In genomic region chr4:87973283-87974169, GRCh38 we compare ENCODE assay signal across 8 cellular contexts. TPM values are rescaled to one million over a fixed set of nuclear protein-coding genes. Genes with fewer than 3 reads are reported as not detected.
DNase-seq lines count a peak whose midpoint lies in the region; ATAC-seq, FAIRE-seq and TF ChIP-seq lines count a peak whose summit lies in the region.

No MANE protein-coding gene starts in this region.

- H3K4me3 ChIP-seq in HepG2 (replicated peaks in 1 of 3; ENCODE audit: insufficient read depth in 1 of 3, low read depth in 2 of 3, low read length in 3 of 3) = peak overlapping the region in 2 of 3 experiments; percentile 24 to 26; a peak in 2 of 6 replicates

- peak; percentile 72 for FAIRE-seq in HepG2 (lab: Jason Lieb, UNC)

- intact Hi-C loops in Right ventricle myocardium inferior (cut with DNase I) (loop anchor here (1.0 to 10.0 kb wide), 3 partner anchors 61 to 299 kb away; no protein-coding TSS in a partner anchor), cardiac septum (cut with DNase I) (loop anchor here (1.0 to 10.0 kb wide), 2 partner anchors 120 to 299 kb away; no protein-coding TSS in a partner anchor), HepG2 (cut with micrococcal nuclease; ENCODE audit: unreplicated experiment) (loop anchor here (1.0 kb wide), 2 partner anchors 62 to 120 kb away; no protein-coding TSS in a partner anchor)

- no peaks in the 10 kb centered on the region for H4K20me1 ChIP-seq in HepG2 (ENCODE audit: insufficient read depth, low read length)

- H3K4me2 ChIP-seq in HepG2 (ENCODE audit: low read depth, low read length) = peak overlapping the region; percentile 72

- no peak for DNase-seq in Right ventricle myocardium inferior (ENCODE audit: missing footprints)
- DNase-seq in cardiac septum (ENCODE audit: low spot score) = no peak
- DNase-seq in NCI-H1048 (lab: John Stamatoyannopoulos, UW) = peak; percentile 30
- DNase-seq in SW480 (ENCODE audit: low spot score) = peak; percentile 52
- DNase-seq in dedifferentiated amniotic fluid mesenchymal stem cell (ENCODE audit: extremely low spot score) = peak; percentile 54
- DNase-seq in HepG2 (ENCODE audit: low spot score) = peak; percentile 63
- DNase-seq in stimulated activated CD8-positive, alpha-beta memory T cell treated with anti-CD3 and anti-CD28 coated beads, Interleukin-15, amount 100 ng/mL, for 1 hour (ENCODE audit: low read depth) = peak; percentile 10

- H3K27me3 ChIP-seq in HepG2 (ENCODE audit: control insufficient read depth in 1 of 2, insufficient read depth in 2 of 2, low read length in 2 of 2) = no peaks in the 10 kb centered on the region

- no peaks in the 10 kb centered on the region for H3K9me3 ChIP-seq in HepG2 (ENCODE audit: low read length)

- H3K27ac ChIP-seq in HepG2 (ENCODE audit: extremely low read length, insufficient read depth, low read length) = no peak overlapping the region

- no peak for TF ChIP-seq POLR2A in HepG2 (IDR thresholded peaks at IDR 0.05; ENCODE audit: insufficient read depth in 1 of 2, low read depth in 2 of 2, low read length in 2 of 2)

- BruUV-seq in HepG2 (replicated peaks; lab: Mats Ljungman, UMichigan) = no TSS peak

- CTCF ChIA-PET in HepG2 (lab: Yijun Ruan, JAX; ENCODE audit: low intra/inter-chr PET ratio, low total read pairs) = interaction anchor here (0.8 to 5.3 kb wide), 2 partner anchors 108 to 120 kb away, joined by 3 to 67 read pairs; no protein-coding TSS in a partner anchor

- TF ChIP-seq EP300 in HepG2 (IDR thresholded peaks at IDR 0.05; ENCODE audit: low read depth in 2 of 2, low read length in 2 of 2) = no peak
- 0 out of 2 replicates have a peak, but pooled peaks have one; percentile 17 for TF ChIP-seq EP300 in HepG2 (CRISPR knock-in tag; IDR thresholded peaks at IDR 0.05; ENCODE audit: borderline replicate concordance)

- H3K9ac ChIP-seq in HepG2 (ENCODE audit: insufficient read depth, low read depth, low read length) = peak overlapping the region; percentile 32

- H3K79me2 ChIP-seq in HepG2 (ENCODE audit: insufficient read depth, low read length) = peaks cover 15% of the 10 kb centered on the region

- WGBS in HepG2 (ENCODE audit: low lambda C conversion rate) = 35% methylated on average over 14 of the region's 14 CpGs

- in situ Hi-C loops in HepG2 (cut with HindIII; ENCODE audit: extremely low pct_ligation_motif_present, low pct_unique_long_range_greater_than_20kb) = no loop called here

- peak; percentile 73 for TF ChIP-seq RAD21 in HepG2 (CRISPR knock-in tag; IDR thresholded peaks at IDR 0.05)

- POLR2A ChIA-PET in HepG2 (lab: Yijun Ruan, JAX) = interaction anchor here (0.8 to 1.3 kb wide), 4 partner anchors 107 to 120 kb away, joined by 3 to 6 read pairs (median 4); no protein-coding TSS in a partner anchor

- no peaks in the 10 kb centered on the region for H3K36me3 ChIP-seq in HepG2 (replicated peaks in 1 of 2; ENCODE audit: control insufficient read depth in 1 of 2, insufficient read depth in 2 of 2, low read length in 2 of 2)

- ATAC-seq in Right ventricle myocardium inferior = peak; percentile 52
- ATAC-seq in HG02610 (IDR thresholded peaks at IDR 0.05; ENCODE audit: unreplicated experiment) = peak; percentile 84
- ATAC-seq in HepG2 = peak; percentile 77

- TF ChIP-seq CTCF in HepG2 (CRISPR knock-in tag; IDR thresholded peaks at IDR 0.05) = peak; percentile 79

- H2AFZ ChIP-seq in HepG2 (ENCODE audit: low read length) = peak overlapping the region; percentile 95

- H3K4me1 ChIP-seq in HepG2 (ENCODE audit: insufficient read depth, low read length) = peaks cover 64% of the 10 kb centered on the region

TF ChIP-seq in HepG2, 621 proteins besides CTCF, POLR2A, EP300 and RAD21 (continues in another document):
- TF ChIP-seq ZFY (CRISPR knock-in tag; IDR thresholded peaks at IDR 0.05) (no peak), TERF1 (CRISPR knock-in tag; IDR thresholded peaks at IDR 0.05) (no peak), GFI1 (CRISPR knock-in tag; IDR thresholded peaks at IDR 0.05; ENCODE audit: borderline replicate concordance) (0 out of 2 replicates have a peak, but pooled peaks have one; percentile 8), THAP11 (CRISPR knock-in tag; IDR thresholded peaks at IDR 0.05) (0 out of 2 replicates have a peak, but pooled peaks have one; percentile 9), KMT2B (CRISPR knock-in tag; IDR thresholded peaks at IDR 0.05) (0 out of 2 replicates have a peak, but pooled peaks have one; percentile 50), PHF8 (CRISPR knock-in tag; IDR thresholded peaks at IDR 0.05) (0 out of 2 replicates have a peak, but pooled peaks have one; percentile 23), TOPORS (CRISPR knock-in tag; IDR thresholded peaks at IDR 0.05) (no peak), ZNF577 (CRISPR knock-in tag; IDR thresholded peaks at IDR 0.05; ENCODE audit: borderline replicate concordance, low read depth) (no peak), GATAD1 (CRISPR knock-in tag; IDR thresholded peaks at IDR 0.05) (0 out of 2 replicates have a peak, but pooled peaks have one; percentile 4), SALL1 (CRISPR knock-in tag; IDR thresholded peaks at IDR 0.05) (no peak), POGZ (CRISPR knock-in tag; IDR thresholded peaks at IDR 0.05) (0 out of 2 replicates have a peak, but pooled peaks have one; percentile 23), SNAPC2 (CRISPR knock-in tag; IDR thresholded peaks at IDR 0.05) (no peak), DNMT1 (CRISPR knock-in tag; IDR thresholded peaks at IDR 0.05) (no peak), KAT7 (CRISPR knock-in tag; IDR thresholded peaks at IDR 0.05; ENCODE audit: borderline replicate concordance) (0 out of 2 replicates have a peak, but pooled peaks have one; percentile 38), ZMYM4 (CRISPR knock-in tag; IDR thresholded peaks at IDR 0.05) (no peak)

RNA-seq across cellular contexts. Expression of gene SPP1, which starts 2.0 kb away (rescaled TPM):
- total RNA-seq in Right ventricle myocardium inferior = 5.0 TPM
- total RNA-seq in cardiac septum = 20.9 TPM
- 418 and 788 TPM in 2 replicates for total RNA-seq in HepG2 (2016; rRNA removed; fragmentation: Illumina TruSeq; extraction: Trizol)
- 44.1 and 44.9 TPM in 2 replicates for total RNA-seq in HepG2 (2016; cell fraction: cytosol; rRNA removed; fragmentation: Illumina TruSeq; extraction: Trizol; ENCODE audit: low read depth)
- total RNA-seq in HepG2 (2016; cell fraction: insoluble cytoplasmic fraction; rRNA removed; fragmentation: Illumina TruSeq; extraction: Trizol) = 406 and 814 TPM in 2 replicates
- 68.4 and 71.3 TPM in 2 replicates for total RNA-seq in HepG2 (2016; cell fraction: membrane; rRNA removed; fragmentation: Illumina TruSeq; extraction: Trizol)
- total RNA-seq in HepG2 (2016; cell fraction: nucleus; rRNA removed; fragmentation: Illumina TruSeq; extraction: Trizol) = 642 and 705 TPM in 2 replicates
- 258 and 682 TPM in 2 replicates for polyA plus RNA-seq in HepG2 (2011; rRNA removed)
- 285 and 477 TPM in 2 replicates for polyA plus RNA-seq in HepG2 (2011; cell fraction: cytosol; rRNA removed)
- 82.2 and 146 TPM in 2 replicates for polyA plus RNA-seq in HepG2 (2011; cell fraction: nucleus; rRNA removed)
- polyA plus RNA-seq in HepG2 (2012) = 66.0 and 113 TPM in 2 replicates
- polyA plus RNA-seq in HepG2 (2016; cell fraction: cytosol; fragmentation: Illumina TruSeq; extraction: Trizol; ENCODE audit: low read depth) = 58.0 and 61.3 TPM in 2 replicates
- polyA plus RNA-seq in HepG2 (2016; cell fraction: insoluble cytoplasmic fraction; fragmentation: Illumina TruSeq; extraction: Trizol; ENCODE audit: low read depth) = 480 and 506 TPM in 2 replicates
- polyA plus RNA-seq in HepG2 (2016; cell fraction: membrane; fragmentation: Illumina TruSeq; extraction: Trizol; ENCODE audit: low read depth) = 68.7 and 70.1 TPM in 2 replicates
- polyA plus RNA-seq in HepG2 (2016; cell fraction: nucleus; fragmentation: Illumina TruSeq; extraction: Trizol; ENCODE audit: insufficient read depth, low read depth) = 1,156 and 1,237 TPM in 2 replicates
- 457 TPM in 1 of 2 replicates, not detected in the other for polyA minus RNA-seq in HepG2 (2011; rRNA and poly(A)+ RNA removed; ENCODE audit: low replicate concordance)
- 146 and 227 TPM in 2 replicates for polyA minus RNA-seq in HepG2 (2011; cell fraction: cytosol; rRNA and poly(A)+ RNA removed)
- 50.8 and 72.7 TPM in 2 replicates for polyA minus RNA-seq in HepG2 (2011; cell fraction: nucleus; rRNA and poly(A)+ RNA removed)

RNA-seq across cellular contexts. Expression of gene PKD2, which starts 33.9 kb away (rescaled TPM):
- total RNA-seq in Right ventricle myocardium inferior = 12.3 TPM
- 25.1 TPM for total RNA-seq in cardiac septum
- 4.6 and 9.1 TPM in 2 replicates for total RNA-seq in HepG2 (2016; rRNA removed; fragmentation: Illumina TruSeq; extraction: Trizol)
- total RNA-seq in HepG2 (2016; cell fraction: cytosol; rRNA removed; fragmentation: Illumina TruSeq; extraction: Trizol; ENCODE audit: low read depth) = 7.4 TPM in 2 replicates
- 5.6 and 10.8 TPM in 2 replicates for total RNA-seq in HepG2 (2016; cell fraction: insoluble cytoplasmic fraction; rRNA removed; fragmentation: Illumina TruSeq; extraction: Trizol)
- total RNA-seq in HepG2 (2016; cell fraction: membrane; rRNA removed; fragmentation: Illumina TruSeq; extraction: Trizol) = 3.7 and 5.3 TPM in 2 replicates
- total RNA-seq in HepG2 (2016; cell fraction: nucleus; rRNA removed; fragmentation: Illumina TruSeq; extraction: Trizol) = 16.9 and 18.7 TPM in 2 replicates
- polyA plus RNA-seq in HepG2 (2011; rRNA removed) = 5.3 and 5.6 TPM in 2 replicates
- 1.5 and 2.1 TPM in 2 replicates for polyA plus RNA-seq in HepG2 (2011; cell fraction: cytosol; rRNA removed)
- 10.9 and 16.0 TPM in 2 replicates for polyA plus RNA-seq in HepG2 (2011; cell fraction: nucleus; rRNA removed)
- 2.9 and 3.0 TPM in 2 replicates for polyA plus RNA-seq in HepG2 (2012)
- polyA plus RNA-seq in HepG2 (2016; cell fraction: cytosol; fragmentation: Illumina TruSeq; extraction: Trizol; ENCODE audit: low read depth) = 0.50 and 0.62 TPM in 2 replicates
- 3.5 and 3.6 TPM in 2 replicates for polyA plus RNA-seq in HepG2 (2016; cell fraction: insoluble cytoplasmic fraction; fragmentation: Illumina TruSeq; extraction: Trizol; ENCODE audit: low read depth)
- polyA plus RNA-seq in HepG2 (2016; cell fraction: membrane; fragmentation: Illumina TruSeq; extraction: Trizol; ENCODE audit: low read depth) = 1.1 and 1.4 TPM in 2 replicates
- 28.6 and 32.6 TPM in 2 replicates for polyA plus RNA-seq in HepG2 (2016; cell fraction: nucleus; fragmentation: Illumina TruSeq; extraction: Trizol; ENCODE audit: insufficient read depth, low read depth)
- 8.0 and 11.0 TPM in 2 replicates for polyA minus RNA-seq in HepG2 (2011; rRNA and poly(A)+ RNA removed; ENCODE audit: low replicate concordance)
- 2.7 and 4.8 TPM in 2 replicates for polyA minus RNA-seq in HepG2 (2011; cell fraction: cytosol; rRNA and poly(A)+ RNA removed)
- polyA minus RNA-seq in HepG2 (2011; cell fraction: nucleus; rRNA and poly(A)+ RNA removed) = 24.5 and 25.1 TPM in 2 replicates

Comparison
In these comparisons a context has a peak if more than half of its experiments do, and no peak if none do; other contexts are left out.
1. DNase-seq: peak in NCI-H1048 (single experiment), SW480 (single experiment), dedifferentiated amniotic fluid mesenchymal stem cell (single experiment), HepG2 (single experiment) and stimulated activated CD8-positive, alpha-beta memory T cell treated with anti-CD3 and anti-CD28 coated beads, Interleukin-15, amount 100 ng/mL, for 1 hour (single experiment); none in Right ventricle myocardium inferior (single experiment) and cardiac septum (single experiment).
2. Peak in every context shown above with its lines, with median percentiles within 50 percentile points of each other: ATAC-seq.